ENCODE assay signal across 12 cellular contexts in genomic region chr4:147340547-147341225, GRCh38.
DNase-seq lines count a peak whose midpoint lies in the region; ATAC-seq and TF ChIP-seq lines count a peak whose summit lies in the region.
"Had no signal": no experiment of that assay in that cellular context is flagged by ENCODE, and none has a peak within 500 bp of the region (broad histone marks: within the 10 kb centered on the region; RNA-seq: fewer than 3 reads in every experiment).

No MANE protein-coding gene starts in this region.

- H3K4me1 ChIP-seq in mesendoderm (ENCODE audit: control insufficient read depth, low read depth, low read length), result no peaks in the 10 kb centered on the region

- H3K36me3 ChIP-seq in mesendoderm (ENCODE audit: control insufficient read depth, insufficient read depth, low read length), result no peaks in the 10 kb centered on the region

- no peaks in the 10 kb centered on the region for H3K79me2 ChIP-seq in mesendoderm (ENCODE audit: control insufficient read depth, insufficient read depth, low read length)

- peak; percentile 49 for ATAC-seq in HG02885 (IDR thresholded peaks at IDR 0.05; ENCODE audit: poor library complexity, unreplicated experiment)
- no peak for ATAC-seq in HG02588 (IDR thresholded peaks at IDR 0.05; ENCODE audit: unreplicated experiment)

- peak; percentile 73 for DNase-seq in ELR (ENCODE audit: low read depth)
- DNase-seq in astrocyte of the spinal cord (ENCODE audit: low read depth, low spot score), result peak; percentile 81
- peak; percentile 7 for DNase-seq in mesendoderm
- DNase-seq in activated CD4-positive, alpha-beta T cell treated with anti-CD3 and anti-CD28 coated beads, Interleukin-2, amount 50 U/mL, for 1 hour, result no peak
- DNase-seq in Ammon's horn (ENCODE audit: low spot score), result no peak
- no peak for DNase-seq in NCI-H82 treated with DMSO at 0.1 percent for 48 hours (lab: John Stamatoyannopoulos, UW; ENCODE audit: unreplicated experiment)
- DNase-seq: activated CD4-positive, alpha-beta memory T cell treated with anti-CD3 and anti-CD28 coated beads, Interleukin-2, amount 10 ng/mL, durations not matched to agents 7 days and 5 days; activated effector memory CD4-positive, alpha-beta T cell treated with Interleukin-2 at 50 U/mL for 16 hours; stimulated activated CD4-positive, alpha-beta T cell treated with anti-CD3 and anti-CD28 coated beads, Interleukin-1b, Interleukin-23, amount 100 ng/mL, for 48 hours had no signal

- H4K5ac ChIP-seq in mesendoderm (ENCODE audit: low read length), result no peak overlapping the region

- H3K79me1 ChIP-seq in mesendoderm (ENCODE audit: low read length), result no peaks in the 10 kb centered on the region

- WGBS in mesendoderm (ENCODE audit: extremely low coverage, insufficient coverage, low lambda C conversion rate), result no CpG with 5 or more reads among the region's 5 CpGs

- H3K4me3 ChIP-seq in astrocyte of the spinal cord (ENCODE audit: low read depth, low read length), result no peak overlapping the region
- H3K4me3 ChIP-seq in mesendoderm (ENCODE audit: low read length), result no peak overlapping the region

- H4K8ac ChIP-seq in mesendoderm (ENCODE audit: low read depth, low read length), result no peak overlapping the region

- no peak for TF ChIP-seq CTCF in astrocyte of the spinal cord (IDR thresholded peaks at IDR 0.05; ENCODE audit: low read depth, low read length)

- no peak overlapping the region for H3K23ac ChIP-seq in mesendoderm (ENCODE audit: low read length)

- H2BK15ac ChIP-seq in mesendoderm (replicated peaks; ENCODE audit: low read depth), result no peak overlapping the region

- no peak overlapping the region for H2BK120ac ChIP-seq in mesendoderm (ENCODE audit: low read depth, low read length)

- H2AK5ac ChIP-seq in mesendoderm (ENCODE audit: low read length), result no peak overlapping the region

- H3K56ac ChIP-seq in mesendoderm (ENCODE audit: low read length), result no peak overlapping the region

- H3K27ac ChIP-seq in mesendoderm (ENCODE audit: low read depth, low read length), result no peak overlapping the region
- H3K27ac ChIP-seq: epithelial cell of prostate had no signal

- no peak overlapping the region for H2BK5ac ChIP-seq in mesendoderm (ENCODE audit: low read length)

- H3K4me2 ChIP-seq in mesendoderm (ENCODE audit: low read length), result no peak overlapping the region

- H3K18ac ChIP-seq in mesendoderm (ENCODE audit: low read length), result no peak overlapping the region

- H3K4ac ChIP-seq in mesendoderm (ENCODE audit: low read depth, low read length), result no peak overlapping the region

- in situ Hi-C loops in astrocyte of the spinal cord (cut with HindIII; ENCODE audit: low sequenced_read_pairs), result no loop called here

- H3K9ac ChIP-seq in mesendoderm (ENCODE audit: low read length), result no peak overlapping the region

- H3K27me3 ChIP-seq in mesendoderm (ENCODE audit: insufficient read depth, low read length, poor library complexity), result no peaks in the 10 kb centered on the region

Comparison
In these comparisons a context has a peak if more than half of its experiments do, and no peak if none do; other contexts are left out.
1. DNase-seq: peak in ELR (single experiment), astrocyte of the spinal cord (single experiment) and mesendoderm (single experiment); none in activated CD4-positive, alpha-beta T cell treated with anti-CD3 and anti-CD28 coated beads, Interleukin-2, amount 50 U/mL, for 1 hour (single experiment), Ammon's horn (single experiment) and NCI-H82 treated with DMSO at 0.1 percent for 48 hours (single experiment).